Comparison of ENCODE assay signal across 11 cellular contexts in the genomic region with DNA sequence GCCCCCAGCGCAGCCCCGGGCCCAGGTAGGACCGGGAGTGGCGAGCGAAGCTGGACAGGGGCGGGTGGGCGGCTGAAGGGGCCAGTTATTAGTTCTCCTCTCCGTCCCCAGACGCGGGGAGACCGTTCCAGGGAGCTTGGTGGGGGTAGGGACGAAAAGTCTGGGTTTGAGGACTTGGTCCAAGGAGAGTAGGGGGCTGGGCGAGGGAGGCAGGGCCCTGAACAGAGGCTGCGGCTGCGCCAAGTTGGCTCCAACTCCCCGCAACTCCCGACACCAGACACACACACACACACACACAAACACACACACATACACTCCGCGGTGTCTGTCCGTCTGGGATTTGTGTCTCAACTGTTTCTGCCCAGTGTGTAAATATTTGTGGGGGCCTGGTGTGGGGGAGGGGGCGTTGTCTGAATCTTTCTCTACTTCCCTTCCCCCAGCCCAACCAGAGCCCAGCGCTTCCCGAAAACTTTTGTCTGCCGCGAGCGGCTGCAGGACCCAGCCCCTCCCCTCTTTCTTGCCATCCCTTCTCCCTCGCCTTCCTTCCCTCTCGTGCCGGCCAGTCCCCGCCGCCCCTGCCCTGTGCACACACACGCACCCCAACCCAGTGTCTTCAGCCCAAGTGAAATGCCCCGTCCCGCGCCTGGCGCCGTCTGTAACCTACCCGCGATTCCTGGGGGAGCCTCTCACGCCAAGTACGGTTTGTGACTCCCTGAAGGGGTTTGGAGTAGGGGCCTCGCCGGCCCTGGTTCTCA. TPM values are rescaled to one million over a fixed set of nuclear protein-coding genes. Genes with fewer than 3 reads are reported as not detected.
DNase-seq lines count a peak whose midpoint lies in the region; ATAC-seq, FAIRE-seq and TF ChIP-seq lines count a peak whose summit lies in the region.
"Had no signal": no experiment of that assay in that cellular context is flagged by ENCODE, and none has a peak within 500 bp of the region (broad histone marks: within the 10 kb centered on the region; RNA-seq: fewer than 3 reads in every experiment).

No MANE protein-coding gene starts in this region.

- no peak for TF ChIP-seq RAD21 in HepG2 (CRISPR knock-in tag; IDR thresholded peaks at IDR 0.05)

- peaks cover 10 to 87% of the 10 kb centered on the region in 2 experiments for H3K27me3 ChIP-seq in HepG2 (ENCODE audit: control insufficient read depth in 1 of 2, insufficient read depth in 2 of 2, low read length in 2 of 2)

- POLR2A ChIA-PET in HepG2 (lab: Yijun Ruan, JAX) = no interaction called here

- ATAC-seq in HepG2 (no peak), HG03442 (IDR thresholded peaks at IDR 0.05; ENCODE audit: unreplicated experiment) (no peak), GM19351 (IDR thresholded peaks at IDR 0.05; ENCODE audit: unreplicated experiment) (no peak)
- no peak for ATAC-seq in stimulated activated effector memory CD8-positive, alpha-beta T cell treated with anti-CD3 and anti-CD28 coated beads, Interleukin-12 subunit alpha, Interleukin-12 subunit beta, amount 100 ng/mL, for 72 hours

- CTCF ChIA-PET in HepG2 (lab: Yijun Ruan, JAX; ENCODE audit: low intra/inter-chr PET ratio, low total read pairs) = no interaction called here

- no peaks in the 10 kb centered on the region for H4K20me1 ChIP-seq in HepG2 (ENCODE audit: insufficient read depth, low read length)

- peak; percentile 72 for DNase-seq in NCI-H69 (lab: John Stamatoyannopoulos, UW)
- DNase-seq in HepG2 (ENCODE audit: low spot score) = no peak
- no peak for DNase-seq in stimulated activated effector memory CD8-positive, alpha-beta T cell treated with anti-CD3 and anti-CD28 coated beads, Interleukin-12 subunit alpha, Interleukin-12 subunit beta, amount 100 ng/mL, for 72 hours (ENCODE audit: low spot score in 2 of 2)
- DNase-seq in RKO (ENCODE audit: low spot score) = no peak
- DNase-seq in NK-92 (lab: John Stamatoyannopoulos, UW; ENCODE audit: unreplicated experiment) = no peak
- DNase-seq: activated CD4-positive, alpha-beta T cell treated with anti-CD3 and anti-CD28 coated beads, Interleukin-2, amount 10 ng/mL, durations not matched to agents 7 days and 5 days; NCI-H2171; stimulated activated CD4-positive, alpha-beta T cell treated with anti-CD3 and anti-CD28 coated beads, Interleukin-4, amount 100 ng/mL, for 24 hours had no signal

- H3K27ac ChIP-seq in HepG2 (ENCODE audit: extremely low read length, insufficient read depth, low read length) = no peak overlapping the region

- H3K9ac ChIP-seq in HepG2 (ENCODE audit: insufficient read depth, low read depth, low read length) = no peak overlapping the region

- peak overlapping the region; percentile 50 for H3K4me2 ChIP-seq in HepG2 (ENCODE audit: low read depth, low read length)

- no peaks in the 10 kb centered on the region for H3K9me3 ChIP-seq in HepG2 (ENCODE audit: low read length)

- peak overlapping the region; percentile 22 for H3K4me3 Mint-ChIP-seq in dendritic cell treated with granulocyte-macrophage colony-stimulating factor and Interleukin-4, amounts not matched to agents 40 ng/mL and 50 ng/mL, for 4 days
- peak overlapping the region; percentile 55 for H3K4me3 Mint-ChIP-seq in stimulated activated effector memory CD8-positive, alpha-beta T cell treated with anti-CD3 and anti-CD28 coated beads, Interleukin-12 subunit alpha, Interleukin-12 subunit beta, amount 100 ng/mL, for 72 hours
- H3K4me3 Mint-ChIP-seq: activated CD4-positive, alpha-beta T cell treated with anti-CD3 and anti-CD28 coated beads, Interleukin-2, amount 10 ng/mL, durations not matched to agents 7 days and 5 days had no signal

- H3K4me1 Mint-ChIP-seq in dendritic cell treated with granulocyte-macrophage colony-stimulating factor and Interleukin-4, amounts not matched to agents 40 ng/mL and 50 ng/mL, for 4 days (ENCODE audit: low read depth) = peaks cover 19% of the 10 kb centered on the region
- H3K4me1 Mint-ChIP-seq in stimulated activated effector memory CD8-positive, alpha-beta T cell treated with anti-CD3 and anti-CD28 coated beads, Interleukin-12 subunit alpha, Interleukin-12 subunit beta, amount 100 ng/mL, for 72 hours = peaks cover 6% of the 10 kb centered on the region

- TF ChIP-seq EP300 in HepG2 (IDR thresholded peaks at IDR 0.05; ENCODE audit: low read depth in 2 of 2, low read length in 2 of 2) (no peak), HepG2 (CRISPR knock-in tag; IDR thresholded peaks at IDR 0.05; ENCODE audit: borderline replicate concordance) (no peak)

- in situ Hi-C loops in HepG2 (cut with HindIII; ENCODE audit: extremely low pct_ligation_motif_present, low pct_unique_long_range_greater_than_20kb) = no loop called here

- H3K4me3 ChIP-seq in HepG2 (replicated peaks in 1 of 3; ENCODE audit: insufficient read depth in 1 of 3, low read depth in 2 of 3, low read length in 3 of 3) = peak overlapping the region in 2 of 3 experiments; percentile 48 to 51; a peak in 3 of 6 replicates

- no peak overlapping the region for H3K27ac Mint-ChIP-seq in dendritic cell treated with granulocyte-macrophage colony-stimulating factor and Interleukin-4, amounts not matched to agents 40 ng/mL and 50 ng/mL, for 4 days
- no peak overlapping the region for H3K27ac Mint-ChIP-seq in stimulated activated effector memory CD8-positive, alpha-beta T cell treated with anti-CD3 and anti-CD28 coated beads, Interleukin-12 subunit alpha, Interleukin-12 subunit beta, amount 100 ng/mL, for 72 hours
- H3K27ac Mint-ChIP-seq: activated CD4-positive, alpha-beta T cell treated with anti-CD3 and anti-CD28 coated beads, Interleukin-2, amount 10 ng/mL, durations not matched to agents 7 days and 5 days had no signal

- H2AFZ ChIP-seq in HepG2 (ENCODE audit: low read length) = no peak overlapping the region

- peaks cover 37% of the 10 kb centered on the region for H3K4me1 ChIP-seq in HepG2 (ENCODE audit: insufficient read depth, low read length)

- H3K9me3 Mint-ChIP-seq in dendritic cell treated with granulocyte-macrophage colony-stimulating factor and Interleukin-4, amounts not matched to agents 40 ng/mL and 50 ng/mL, for 4 days = no peaks in the 10 kb centered on the region
- no peaks in the 10 kb centered on the region for H3K9me3 Mint-ChIP-seq in stimulated activated effector memory CD8-positive, alpha-beta T cell treated with anti-CD3 and anti-CD28 coated beads, Interleukin-12 subunit alpha, Interleukin-12 subunit beta, amount 100 ng/mL, for 72 hours
- H3K9me3 Mint-ChIP-seq: activated CD4-positive, alpha-beta T cell treated with anti-CD3 and anti-CD28 coated beads, Interleukin-2, amount 10 ng/mL, durations not matched to agents 7 days and 5 days had no signal

- no peak for FAIRE-seq in HepG2 (lab: Jason Lieb, UNC)

- WGBS in HepG2 (ENCODE audit: low lambda C conversion rate) = 29% methylated on average over 38 of the region's 43 CpGs

- H3K36me3 ChIP-seq in HepG2 (replicated peaks in 1 of 2; ENCODE audit: control insufficient read depth in 1 of 2, insufficient read depth in 2 of 2, low read length in 2 of 2) = no peaks in the 10 kb centered on the region

- no TSS peak for BruUV-seq in HepG2 (replicated peaks; lab: Mats Ljungman, UMichigan)

- intact Hi-C loops in dendritic cell treated with granulocyte-macrophage colony-stimulating factor and Interleukin-4, amounts not matched to agents 40 ng/mL and 50 ng/mL, for 4 days (cut with micrococcal nuclease) = no loop called here
- intact Hi-C loops in HepG2 (cut with micrococcal nuclease; ENCODE audit: unreplicated experiment) = no loop called here

- no peaks in the 10 kb centered on the region for H3K36me3 Mint-ChIP-seq in dendritic cell treated with granulocyte-macrophage colony-stimulating factor and Interleukin-4, amounts not matched to agents 40 ng/mL and 50 ng/mL, for 4 days (ENCODE audit: low read depth)
- H3K36me3 Mint-ChIP-seq in stimulated activated effector memory CD8-positive, alpha-beta T cell treated with anti-CD3 and anti-CD28 coated beads, Interleukin-12 subunit alpha, Interleukin-12 subunit beta, amount 100 ng/mL, for 72 hours = no peaks in the 10 kb centered on the region

- no peak for TF ChIP-seq POLR2A in HepG2 (IDR thresholded peaks at IDR 0.05; ENCODE audit: insufficient read depth in 1 of 2, low read depth in 2 of 2, low read length in 2 of 2)

- H3K27me3 Mint-ChIP-seq in dendritic cell treated with granulocyte-macrophage colony-stimulating factor and Interleukin-4, amounts not matched to agents 40 ng/mL and 50 ng/mL, for 4 days = peaks cover 78% of the 10 kb centered on the region

- no peak for TF ChIP-seq CTCF in HepG2 (CRISPR knock-in tag; IDR thresholded peaks at IDR 0.05)

- H3K79me2 ChIP-seq in HepG2 (ENCODE audit: insufficient read depth, low read length) = no peaks in the 10 kb centered on the region

TF ChIP-seq in HepG2, 621 proteins besides CTCF, POLR2A, EP300 and RAD21 (continues in another document):
- TF ChIP-seq SKI (IDR thresholded peaks at IDR 0.05; ENCODE audit: partially characterized antibody) (peak; percentile 12), SPEN (CRISPR knock-in tag; IDR thresholded peaks at IDR 0.05; ENCODE audit: low read depth) (no peak)

RNA-seq across cellular contexts. Expression of a gene that starts 0.7 kb away (rescaled TPM):
- total RNA-seq in HepG2 (2016; rRNA removed; fragmentation: Illumina TruSeq; extraction: Trizol) = not detected in 2 replicates
- not detected in 2 replicates for total RNA-seq in HepG2 (2016; cell fraction: cytosol; rRNA removed; fragmentation: Illumina TruSeq; extraction: Trizol; ENCODE audit: low read depth)
- total RNA-seq in HepG2 (2016; cell fraction: insoluble cytoplasmic fraction; rRNA removed; fragmentation: Illumina TruSeq; extraction: Trizol) = not detected in 2 replicates
- total RNA-seq in HepG2 (2016; cell fraction: membrane; rRNA removed; fragmentation: Illumina TruSeq; extraction: Trizol) = not detected in 2 replicates
- total RNA-seq in HepG2 (2016; cell fraction: nucleus; rRNA removed; fragmentation: Illumina TruSeq; extraction: Trizol) = not detected in 2 replicates
- 0.28 and 0.30 TPM in 2 replicates for polyA plus RNA-seq in HepG2 (2011; rRNA removed)
- 0.38 and 0.42 TPM in 2 replicates for polyA plus RNA-seq in HepG2 (2011; cell fraction: cytosol; rRNA removed)
- polyA plus RNA-seq in HepG2 (2011; cell fraction: nucleus; rRNA removed) = 0.23 and 0.29 TPM in 2 replicates
- 0.19 TPM in 1 of 2 replicates, not detected in the other for polyA plus RNA-seq in HepG2 (2012)
- 0.57 TPM in 1 of 2 replicates, not detected in the other for polyA plus RNA-seq in HepG2 (2016; cell fraction: cytosol; fragmentation: Illumina TruSeq; extraction: Trizol; ENCODE audit: low read depth)
- not detected in 2 replicates for polyA plus RNA-seq in HepG2 (2016; cell fraction: insoluble cytoplasmic fraction; fragmentation: Illumina TruSeq; extraction: Trizol; ENCODE audit: low read depth)
- polyA plus RNA-seq in HepG2 (2016; cell fraction: membrane; fragmentation: Illumina TruSeq; extraction: Trizol; ENCODE audit: low read depth) = not detected in 2 replicates
- not detected in 2 replicates for polyA plus RNA-seq in HepG2 (2016; cell fraction: nucleus; fragmentation: Illumina TruSeq; extraction: Trizol; ENCODE audit: insufficient read depth, low read depth)
- 0.18 TPM in 1 of 2 replicates, not detected in the other for polyA minus RNA-seq in HepG2 (2011; rRNA and poly(A)+ RNA removed; ENCODE audit: low replicate concordance)
- polyA minus RNA-seq in HepG2 (2011; cell fraction: cytosol; rRNA and poly(A)+ RNA removed) = not detected in 2 replicates
- polyA minus RNA-seq in HepG2 (2011; cell fraction: nucleus; rRNA and poly(A)+ RNA removed) = not detected in 2 replicates
- total RNA-seq: activated CD4-positive, alpha-beta T cell treated with anti-CD3 and anti-CD28 coated beads, Interleukin-2, amount 10 ng/mL, durations not matched to agents 7 days and 5 days had no signal
